20 cellular contexts compared by ENCODE assay signal in genomic region chr3:52117537-52117936, GRCh38.
"Had no signal": no experiment of that assay in that cellular context is flagged by ENCODE, and none has a peak within 500 bp of the region (broad histone marks: within the 10 kb centered on the region; RNA-seq: fewer than 3 reads in every experiment).

No MANE protein-coding gene starts in this region.

- H3K4me3 ChIP-seq: coronary artery, gastroesophageal sphincter, thyroid gland had no signal

- H3K4me3 Mint-ChIP-seq: activated CD8-positive, alpha-beta T cell treated with anti-CD3 and anti-CD28 coated beads, Interleukin-2, amount 10 ng/mL, durations not matched to agents 7 days and 5 days; activated naive CD4-positive, alpha-beta T cell treated with anti-CD3 and anti-CD28 coated beads, Interleukin-2, amount 50 U/mL, for 24 hours; activated T-helper 1 cell treated with anti-CD3 and anti-CD28 coated beads, Interleukin-12 subunit alpha, Interleukin-12 subunit beta, Interleukin-2, Interleukin-4 antibody, amounts not matched to agents 30 ng/mL and 10 ng/mL and 1 ng/mL, durations not matched to agents 14 hours and 24 hours and 36 hours; central memory CD8-positive, alpha-beta T cell; naive thymus-derived CD4-positive, alpha-beta T cell; stimulated activated naive B cell treated with anti-CD40 and anti-IgM and Interleukin-4, amounts not matched to agents 10 μg/mL and 1 μg/mL and 100 μg/mL, for 72 hours; T-cell; T-helper 2 cell treated with Interferon-gamma antibody and Interleukin-4, amounts not matched to agents 5 μg/mL and 100 μg/mL, for 36 hours had no signal

- ATAC-seq: activated CD8-positive, alpha-beta T cell treated with anti-CD3 and anti-CD28 coated beads, Interleukin-2, amount 10 ng/mL, durations not matched to agents 7 days and 5 days; gastroesophageal sphincter; naive thymus-derived CD4-positive, alpha-beta T cell; stimulated activated naive B cell treated with anti-CD40 and anti-IgM and Interleukin-4, amounts not matched to agents 10 μg/mL and 1 μg/mL and 100 μg/mL, for 72 hours; T-cell had no signal

- H3K36me3 Mint-ChIP-seq: activated naive CD4-positive, alpha-beta T cell treated with anti-CD3 and anti-CD28 coated beads, Interleukin-2, amount 50 U/mL, for 24 hours; T-cell had no signal

- H3K27me3 Mint-ChIP-seq: activated naive CD4-positive, alpha-beta T cell treated with anti-CD3 and anti-CD28 coated beads, Interleukin-2, amount 50 U/mL, for 24 hours; central memory CD8-positive, alpha-beta T cell; naive thymus-derived CD4-positive, alpha-beta T cell; progenitor cell of endocrine pancreas; stimulated activated naive B cell treated with anti-CD40 and anti-IgM and Interleukin-4, amounts not matched to agents 10 μg/mL and 1 μg/mL and 100 μg/mL, for 72 hours; T-cell had no signal

- H3K9me3 ChIP-seq: gastroesophageal sphincter, thyroid gland had no signal

- H3K9me3 Mint-ChIP-seq: activated naive CD4-positive, alpha-beta T cell treated with anti-CD3 and anti-CD28 coated beads, Interleukin-2, amount 50 U/mL, for 24 hours; activated T-helper 1 cell treated with anti-CD3 and anti-CD28 coated beads, Interleukin-12 subunit alpha, Interleukin-12 subunit beta, Interleukin-2, Interleukin-4 antibody, amounts not matched to agents 30 ng/mL and 10 ng/mL and 1 ng/mL, durations not matched to agents 14 hours and 24 hours and 36 hours; central memory CD8-positive, alpha-beta T cell; naive thymus-derived CD4-positive, alpha-beta T cell; stimulated activated naive B cell treated with anti-CD40 and anti-IgM and Interleukin-4, amounts not matched to agents 10 μg/mL and 1 μg/mL and 100 μg/mL, for 72 hours; T-cell; T-helper 2 cell treated with Interferon-gamma antibody and Interleukin-4, amounts not matched to agents 5 μg/mL and 100 μg/mL, for 36 hours had no signal

- H3K27me3 ChIP-seq: brain microvascular endothelial cell, gastroesophageal sphincter, thyroid gland had no signal

- DNase-seq: activated CD4-positive, alpha-beta T cell treated with anti-CD3 and anti-CD28 coated beads, Interleukin-2, amount 50 U/mL, for 1 hour; activated CD4-positive, CD25-positive, alpha-beta regulatory T cell treated with anti-CD3 and anti-CD28 coated beads, Interleukin-2, amount 50 U/mL, for 72 hours; activated CD8-positive, alpha-beta T cell treated with anti-CD3 and anti-CD28 coated beads, Interleukin-2, amount 10 ng/mL, durations not matched to agents 7 days and 5 days; activated gamma-delta T cell treated with Interleukin-2 at 50 U/mL for 16 hours; brain microvascular endothelial cell; naive thymus-derived CD4-positive, alpha-beta T cell; stimulated activated CD4-positive, alpha-beta T cell treated with anti-CD3 and anti-CD28 coated beads, Interleukin-2, amount 100 ng/mL, for 48 hours; stimulated activated CD8-positive, alpha-beta memory T cell treated with anti-CD3 and anti-CD28 coated beads, Interleukin-4, amount 100 ng/mL, for 48 hours; stimulated activated naive B cell treated with anti-CD40 and anti-IgM and Interleukin-4, amounts not matched to agents 10 μg/mL and 1 μg/mL and 100 μg/mL, for 72 hours; T-cell; thyroid gland; WERI-Rb-1 had no signal

- H3K27ac Mint-ChIP-seq: activated CD8-positive, alpha-beta T cell treated with anti-CD3 and anti-CD28 coated beads, Interleukin-2, amount 10 ng/mL, durations not matched to agents 7 days and 5 days; activated naive CD4-positive, alpha-beta T cell treated with anti-CD3 and anti-CD28 coated beads, Interleukin-2, amount 50 U/mL, for 24 hours; activated T-helper 1 cell treated with anti-CD3 and anti-CD28 coated beads, Interleukin-12 subunit alpha, Interleukin-12 subunit beta, Interleukin-2, Interleukin-4 antibody, amounts not matched to agents 30 ng/mL and 10 ng/mL and 1 ng/mL, durations not matched to agents 14 hours and 24 hours and 36 hours; naive thymus-derived CD4-positive, alpha-beta T cell; progenitor cell of endocrine pancreas; stimulated activated naive B cell treated with anti-CD40 and anti-IgM and Interleukin-4, amounts not matched to agents 10 μg/mL and 1 μg/mL and 100 μg/mL, for 72 hours; T-cell; T-helper 2 cell treated with Interferon-gamma antibody and Interleukin-4, amounts not matched to agents 5 μg/mL and 100 μg/mL, for 36 hours had no signal

- H3K36me3 ChIP-seq: brain microvascular endothelial cell, gastroesophageal sphincter, thyroid gland had no signal

- H3K27ac ChIP-seq: brain microvascular endothelial cell, coronary artery, epithelial cell of prostate, gastroesophageal sphincter, thyroid gland, WERI-Rb-1 had no signal

- H3K4me1 Mint-ChIP-seq: activated naive CD4-positive, alpha-beta T cell treated with anti-CD3 and anti-CD28 coated beads, Interleukin-2, amount 50 U/mL, for 24 hours; central memory CD8-positive, alpha-beta T cell had no signal
